10 cellular contexts compared by ENCODE assay signal in genomic region chr5:59069438-59070079, GRCh38.
DNase-seq lines count a peak whose midpoint lies in the region; ATAC-seq and TF ChIP-seq lines count a peak whose summit lies in the region.
"Had no signal": no experiment of that assay in that cellular context is flagged by ENCODE, and none has a peak within 500 bp of the region (broad histone marks: within the 10 kb centered on the region; RNA-seq: fewer than 3 reads in every experiment).

No MANE protein-coding gene starts in this region.

- no peak for ATAC-seq in GM18519 (IDR thresholded peaks at IDR 0.05; ENCODE audit: low FRiP score, unreplicated experiment)

- POLR2A ChIA-PET in activated CD4-positive, alpha-beta T cell treated with anti-CD3 and anti-CD28 coated beads, Interleukin-2, amount 10 ng/mL, durations not matched to agents 7 days and 5 days (lab: Charles Lee): no interaction called here

- DNase-seq in H4 (ENCODE audit: low spot score) (peak; percentile 71), amniotic epithelial cell (ENCODE audit: low read depth) (peak; percentile 99), right atrium auricular region (ENCODE audit: low spot score) (peak; percentile 66), skeletal muscle cell (ENCODE audit: low read depth) (peak; percentile 96), NAMALWA (ENCODE audit: low spot score) (no peak), activated gamma-delta T cell (lab: John Stamatoyannopoulos, UW) (no peak)
- DNase-seq in activated CD4-positive, alpha-beta T cell treated with anti-CD3 and anti-CD28 coated beads, Interleukin-2, amount 10 ng/mL, durations not matched to agents 7 days and 5 days: no peak
- DNase-seq: NCI-H1092 treated with DMSO at 0.1 percent for 48 hours had no signal

- peaks cover 3% of the 10 kb centered on the region for H3K27me3 Mint-ChIP-seq in activated CD4-positive, alpha-beta T cell treated with anti-CD3 and anti-CD28 coated beads, Interleukin-2, amount 10 ng/mL, durations not matched to agents 7 days and 5 days

- H3K27ac Mint-ChIP-seq in activated CD4-positive, alpha-beta T cell treated with anti-CD3 and anti-CD28 coated beads, Interleukin-2, amount 10 ng/mL, durations not matched to agents 7 days and 5 days: no peak overlapping the region
- H3K27ac Mint-ChIP-seq: activated naive CD8-positive, alpha-beta T cell had no signal

- H3K36me3 ChIP-seq in right atrium auricular region: no peaks in the 10 kb centered on the region

- peaks cover 5% of the 10 kb centered on the region for H3K36me3 Mint-ChIP-seq in activated CD4-positive, alpha-beta T cell treated with anti-CD3 and anti-CD28 coated beads, Interleukin-2, amount 10 ng/mL, durations not matched to agents 7 days and 5 days (ENCODE audit: low read depth)

- no peaks in the 10 kb centered on the region for H3K9me3 ChIP-seq in right atrium auricular region

- H3K4me1 Mint-ChIP-seq in activated CD4-positive, alpha-beta T cell treated with anti-CD3 and anti-CD28 coated beads, Interleukin-2, amount 10 ng/mL, durations not matched to agents 7 days and 5 days: no peaks in the 10 kb centered on the region

- no peak overlapping the region for H3K4me3 Mint-ChIP-seq in activated CD4-positive, alpha-beta T cell treated with anti-CD3 and anti-CD28 coated beads, Interleukin-2, amount 10 ng/mL, durations not matched to agents 7 days and 5 days
- H3K4me3 Mint-ChIP-seq: activated naive CD8-positive, alpha-beta T cell had no signal

- CTCF ChIA-PET in activated CD4-positive, alpha-beta T cell treated with anti-CD3 and anti-CD28 coated beads, Interleukin-2, amount 10 ng/mL, durations not matched to agents 7 days and 5 days (lab: Charles Lee): no interaction called here

- H3K4me3 ChIP-seq in right atrium auricular region: no peak overlapping the region
- no peak overlapping the region for H3K4me3 ChIP-seq in skeletal muscle cell (ENCODE audit: low read depth, low read length)

- H3K9me3 Mint-ChIP-seq in activated CD4-positive, alpha-beta T cell treated with anti-CD3 and anti-CD28 coated beads, Interleukin-2, amount 10 ng/mL, durations not matched to agents 7 days and 5 days: peaks cover 3% of the 10 kb centered on the region

- H3K27me3 ChIP-seq in right atrium auricular region: no peaks in the 10 kb centered on the region

- peaks cover 0 to 9% of the 10 kb centered on the region in 2 donors for H3K4me1 ChIP-seq in right atrium auricular region

- no peak for TF ChIP-seq CTCF in right atrium auricular region (IDR thresholded peaks at IDR 0.05)

- H3K27ac ChIP-seq in right atrium auricular region: peak overlapping the region in 1 of 2 donors; percentile 33

Comparison
In these comparisons a context has a peak if more than half of its experiments do, and no peak if none do; other contexts are left out.
1. DNase-seq: peak in H4 (single experiment), amniotic epithelial cell (single experiment), right atrium auricular region (single experiment) and skeletal muscle cell (single experiment); none in activated CD4-positive, alpha-beta T cell treated with anti-CD3 and anti-CD28 coated beads, Interleukin-2, amount 10 ng/mL, durations not matched to agents 7 days and 5 days (single experiment), NAMALWA (single experiment) and activated gamma-delta T cell (single experiment).